10 cellular contexts compared by ENCODE assay signal in genomic region chr7:38330861-38331709, GRCh38.
DNase-seq lines count a peak whose midpoint lies in the region; ATAC-seq, FAIRE-seq and TF ChIP-seq lines count a peak whose summit lies in the region.
"Had no signal": no experiment of that assay in that cellular context is flagged by ENCODE, and none has a peak within 500 bp of the region (broad histone marks: within the 10 kb centered on the region; RNA-seq: fewer than 3 reads in every experiment).

No MANE protein-coding gene starts in this region.

- H3K27me3 ChIP-seq in K562 (ENCODE audit: control insufficient read depth in 2 of 2, insufficient read depth in 2 of 2, low read length in 2 of 2): no peaks in the 10 kb centered on the region
- H3K27me3 ChIP-seq in neural progenitor cell: no peaks in the 10 kb centered on the region

- peaks cover 11 to 33% of the 10 kb centered on the region in 2 experiments; a peak in 4 of 5 replicates for H3K4me1 ChIP-seq in K562 (replicated peaks in 1 of 2; ENCODE audit: control insufficient read depth in 2 of 2, insufficient read depth in 2 of 2, low read length in 2 of 2)
- peaks cover 6% of the 10 kb centered on the region for H3K4me1 ChIP-seq in neural progenitor cell

- H3K9me3 ChIP-seq in K562 (replicated peaks; ENCODE audit: control insufficient read depth, insufficient read depth, low read depth, low read length) (no peaks in the 10 kb centered on the region), neural progenitor cell (ENCODE audit: low read depth) (no peaks in the 10 kb centered on the region)

- DNase-seq in NK-92 treated with Interleukin-12 subunit alpha and Interleukin-12 subunit beta, amount 100 ng/mL, for 24 hours (lab: John Stamatoyannopoulos, UW): peak; percentile 64
- DNase-seq in NK-92 (lab: John Stamatoyannopoulos, UW; ENCODE audit: unreplicated experiment) (no peak), NCI-H69 (lab: John Stamatoyannopoulos, UW) (peak; percentile 25), K562 (ENCODE audit: extremely low read depth in 1 of 4, low spot score in 3 of 4) (peak; percentile 24 to 83 (median 53)), neural progenitor cell (ENCODE audit: low spot score) (peak; percentile 68)
- DNase-seq in stimulated activated CD4-positive, alpha-beta T cell treated with anti-CD3 and anti-CD28 coated beads, Interleukin-2, amount 100 ng/mL, for 48 hours: no peak
- DNase-seq: ACHN had no signal

- no peaks in the 10 kb centered on the region for H3K36me3 Mint-ChIP-seq in neural progenitor cell

- no peak overlapping the region for H3K4me3 ChIP-seq in K562
- no peak overlapping the region for H3K4me3 ChIP-seq in neural progenitor cell
- H3K4me3 ChIP-seq: lung had no signal

- no peaks in the 10 kb centered on the region for H3K9me3 Mint-ChIP-seq in neural progenitor cell

- H3K4me2 ChIP-seq in K562 (ENCODE audit: insufficient read depth, low read length) (peak overlapping the region; percentile 59), neural progenitor cell (no peak overlapping the region)

- TF ChIP-seq EP300 in K562 (IDR thresholded peaks at IDR 0.05; ENCODE audit: low read length): no peak

- H4K20me1 ChIP-seq in K562 (replicated peaks; ENCODE audit: control insufficient read depth, insufficient read depth, low read length) (no peaks in the 10 kb centered on the region), neural progenitor cell (ENCODE audit: low read depth) (no peaks in the 10 kb centered on the region)

- no peak overlapping the region for H3K27ac Mint-ChIP-seq in neural progenitor cell

- H3K36me3 ChIP-seq in K562 (ENCODE audit: control insufficient read depth, insufficient read depth, low read length) (no peaks in the 10 kb centered on the region), neural progenitor cell (no peaks in the 10 kb centered on the region)

- H3K79me2 ChIP-seq in K562 (ENCODE audit: control insufficient read depth, insufficient read depth, low read length) (no peaks in the 10 kb centered on the region), neural progenitor cell (ENCODE audit: low read depth) (no peaks in the 10 kb centered on the region)

- BruUV-seq in K562 (replicated peaks; lab: Mats Ljungman, UMichigan): TSS peak; percentile 41

- H3K27ac ChIP-seq in K562 (ENCODE audit: extremely low read depth, low read depth, low read length) (peak overlapping the region; percentile 54; the same call in 2 of the 3 replicates), neural progenitor cell (no peak overlapping the region)

- TF ChIP-seq RAD21 in K562 (CRISPR knock-in tag; conservative IDR thresholded peaks at IDR 0.05 in 1 of 2, IDR thresholded peaks at IDR 0.05 in 1 of 2): peak in 1 of 2 experiments; percentile 49; a peak in 2 of 4 replicates

- H3K4me1 Mint-ChIP-seq in neural progenitor cell: peaks cover 14% of the 10 kb centered on the region

- TF ChIP-seq POLR2A in K562 (conservative IDR thresholded peaks at IDR 0.05) (no peak), GM18505 (IDR thresholded peaks at IDR 0.05; ENCODE audit: borderline replicate concordance, extremely low read depth, insufficient read depth, insufficient read length) (no peak)

- in situ Hi-C loops in K562 (cut with MboI): loop anchor here (10.0 kb wide), 1 partner anchor 226 kb away; no protein-coding TSS in a partner anchor

- no peaks in the 10 kb centered on the region for H3F3A ChIP-seq in neural progenitor cell (ENCODE audit: low read depth)

- H3K9ac ChIP-seq in K562 (ENCODE audit: insufficient read depth in 1 of 2, low read depth in 2 of 2, low read length in 2 of 2): peak overlapping the region; percentile 8 to 53; a peak in 1 of 4 replicates
- H3K9ac ChIP-seq in neural progenitor cell: no peak overlapping the region

- POLR2A ChIA-PET in K562 (lab: Yijun Ruan, JAX): interaction anchor here (0.6 to 2.1 kb wide), 5 partner anchors 10 to 20 kb away, joined by 4 to 11 read pairs (median 4); no protein-coding TSS in a partner anchor

- intact Hi-C loops in K562 (cut with micrococcal nuclease): no loop called here

- no peak overlapping the region for H3K4me3 Mint-ChIP-seq in neural progenitor cell

- peak overlapping the region; percentile 95 for H2AFZ ChIP-seq in K562 (ENCODE audit: low read depth, low read length)
- H2AFZ ChIP-seq in neural progenitor cell (replicated peaks): peak overlapping the region; percentile 77

- TF ChIP-seq CTCF in K562 (IDR thresholded peaks at IDR 0.05 in 2 of 3, conservative IDR thresholded peaks at IDR 0.05 in 1 of 3; ENCODE audit: insufficient read depth in 2 of 3, low read depth in 1 of 3, low read length in 3 of 3) (peak; percentile 75 to 90 (median 85)), neural progenitor cell (IDR thresholded peaks at IDR 0.05) (peak; percentile 59)

- H3K27me3 Mint-ChIP-seq in neural progenitor cell (ENCODE audit: insufficient read depth, low read depth): peaks cover 9% of the 10 kb centered on the region

- peak; percentile 83 for FAIRE-seq in K562 (lab: Jason Lieb, UNC)

- CTCF ChIA-PET in K562 (lab: Yijun Ruan, JAX; ENCODE audit: low intra/inter-chr PET ratio): interaction anchor here (0.7 kb wide), 1 partner anchor 107 kb away, joined by 3 read pairs; no protein-coding TSS in a partner anchor

- 43% methylated on average over 9 of the region's 9 CpGs for WGBS in K562 (ENCODE audit: insufficient coverage, low coverage, missing lambda C conversion rate)

- ATAC-seq in K562 (peak; percentile 90), HG03442 (IDR thresholded peaks at IDR 0.05; ENCODE audit: unreplicated experiment) (no peak), GM18505 (IDR thresholded peaks at IDR 0.05; ENCODE audit: unreplicated experiment) (no peak)

- H3K9me1 ChIP-seq in K562 (ENCODE audit: control insufficient read depth, insufficient read depth, low read length): no peaks in the 10 kb centered on the region

TF ChIP-seq in K562, 482 proteins besides CTCF, POLR2A, EP300 and RAD21 (continues in another document):
- TF ChIP-seq MBD2 (IDR thresholded peaks at IDR 0.05; ENCODE audit: borderline replicate concordance, low read depth) (no peak), ZFX (CRISPR knock-in tag; IDR thresholded peaks at IDR 0.05) (peak; percentile 22; the same call in 1 of the 2 replicates), FOXJ3 (CRISPR knock-in tag; IDR thresholded peaks at IDR 0.05) (no peak), ARID2 (IDR thresholded peaks at IDR 0.05) (no peak), MEF2D (tag; conservative IDR thresholded peaks at IDR 0.05; ENCODE audit: low read depth) (0 out of 2 replicates have a peak, but pooled peaks have one; percentile 15), IFI16 (CRISPR knock-in tag; IDR thresholded peaks at IDR 0.05) (no peak), NR2F6 (CRISPR knock-in tag; IDR thresholded peaks at IDR 0.05) (no peak), ATF7 (IDR thresholded peaks at IDR 0.05) (peak; percentile 49; the same call in 1 of the 2 replicates), IRF9 (tag; IDR thresholded peaks at IDR 0.05) (no peak), RUNX1 (IDR thresholded peaks at IDR 0.05; ENCODE audit: low read depth) (no peak), FOXA1 (IDR thresholded peaks at IDR 0.05; ENCODE audit: borderline replicate concordance) (no peak), SMAD3 (CRISPR knock-in tag; conservative IDR thresholded peaks at IDR 0.05) (no peak), FOS (IDR thresholded peaks at IDR 0.05; ENCODE audit: extremely low read depth, insufficient read length) (no peak), TEAD1 (CRISPR knock-in tag; IDR thresholded peaks at IDR 0.05) (no peak), FOXK2 (conservative IDR thresholded peaks at IDR 0.05 in 1 of 2, IDR thresholded peaks at IDR 0.05 in 1 of 2; ENCODE audit: low read depth in 2 of 2) (no peak), ZSCAN29 (IDR thresholded peaks at IDR 0.05) (no peak)
- TF ChIP-seq, protein P1, sequence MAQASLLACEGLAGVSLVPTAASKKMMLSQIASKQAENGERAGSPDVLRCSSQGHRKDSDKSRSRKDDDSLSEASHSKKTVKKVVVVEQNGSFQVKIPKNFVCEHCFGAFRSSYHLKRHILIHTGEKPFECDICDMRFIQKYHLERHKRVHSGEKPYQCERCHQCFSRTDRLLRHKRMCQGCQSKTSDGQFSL (CRISPR knock-in tag; IDR thresholded peaks at IDR 0.05): no peak
- TF ChIP-seq, protein P1 (tag; IDR thresholded peaks at IDR 0.05): 0 out of 4 replicates have a peak, but pooled peaks of 1 of the 2 experiments have one; percentile 25

Comparison
In these comparisons a context has a peak if more than half of its experiments do, and no peak if none do; other contexts are left out.
1. DNase-seq: peak in NK-92 treated with Interleukin-12 subunit alpha and Interleukin-12 subunit beta, amount 100 ng/mL, for 24 hours (single experiment), NCI-H69 (single experiment), K562 (4 of 4) and neural progenitor cell (single experiment); none in NK-92 (single experiment) and stimulated activated CD4-positive, alpha-beta T cell treated with anti-CD3 and anti-CD28 coated beads, Interleukin-2, amount 100 ng/mL, for 48 hours (0 of 2).